19 cellular contexts compared by ENCODE assay signal in genomic region chr11:825366-826231, GRCh38. TPM values are rescaled to one million over a fixed set of nuclear protein-coding genes. Genes with fewer than 3 reads are reported as not detected.
DNase-seq lines count a peak whose midpoint lies in the region; ATAC-seq and TF ChIP-seq lines count a peak whose summit lies in the region.
"Had no signal": no experiment of that assay in that cellular context is flagged by ENCODE, and none has a peak within 500 bp of the region (broad histone marks: within the 10 kb centered on the region; RNA-seq: fewer than 3 reads in every experiment).

No MANE protein-coding gene starts in this region.

- no peak overlapping the region for H3K4me3 ChIP-seq in right atrium auricular region
- no peak overlapping the region for H3K4me3 ChIP-seq in heart left ventricle
- no peak overlapping the region for H3K4me3 ChIP-seq in adipocyte (ENCODE audit: low read length)
- H3K4me3 ChIP-seq in mucosa of rectum (ENCODE audit: low read length in 2 of 2): no peak overlapping the region
- H3K4me3 ChIP-seq: MG63 had no signal

- DNase-seq in right atrium auricular region (ENCODE audit: low spot score) (no peak), heart left ventricle (no peak), adipocyte (ENCODE audit: low read depth) (no peak), OCI-M1 (lab: John Stamatoyannopoulos, UW) (no peak), SK-N-DZ (ENCODE audit: low spot score) (no peak)
- DNase-seq in activated naive CD4-positive, alpha-beta T cell (lab: John Stamatoyannopoulos, UW): no peak
- DNase-seq: ACHN; activated CD4-positive, alpha-beta T cell treated with anti-CD3 and anti-CD28 coated beads for 36 hours; activated effector memory CD4-positive, alpha-beta T cell treated with anti-CD3 and anti-CD28 coated beads, Interleukin-2, amount 50 U/mL, for 16 hours; amygdala; CD8-positive, alpha-beta memory T cell; left ventricle myocardium superior; MG63; naive thymus-derived CD4-positive, alpha-beta T cell; NK-92 treated with Interleukin-12 subunit alpha and Interleukin-12 subunit beta, amount 100 ng/mL, for 24 hours; SIG-M5 had no signal

- no peak for ATAC-seq in heart left ventricle
- no peak for ATAC-seq in HG03439 (IDR thresholded peaks at IDR 0.05; ENCODE audit: unreplicated experiment)
- ATAC-seq: activated CD4-positive, alpha-beta T cell treated with anti-CD3 and anti-CD28 coated beads for 36 hours; left ventricle myocardium superior; naive thymus-derived CD4-positive, alpha-beta T cell; stimulated activated memory B cell treated with anti-CD40 and anti-IgM and Interleukin-4, amounts not matched to agents 10 μg/mL and 1 μg/mL and 100 μg/mL, for 72 hours had no signal

- H3K9me3 ChIP-seq in right atrium auricular region: no peaks in the 10 kb centered on the region
- no peaks in the 10 kb centered on the region for H3K9me3 ChIP-seq in heart left ventricle
- no peaks in the 10 kb centered on the region for H3K9me3 ChIP-seq in adipocyte (ENCODE audit: control insufficient read depth, low read length)
- H3K9me3 ChIP-seq in mucosa of rectum (ENCODE audit: control insufficient read depth in 2 of 2, low read length in 2 of 2): no peaks in the 10 kb centered on the region
- H3K9me3 ChIP-seq: MG63 had no signal

- 74 to 88% (median 85%) methylated on average over 6 to 12 of the region's 12 CpGs for WGBS in heart left ventricle, 4 donors

- H3K27me3 ChIP-seq in right atrium auricular region: no peaks in the 10 kb centered on the region
- H3K27me3 ChIP-seq in heart left ventricle: peaks cover 0 to 21% (median 0%) of the 10 kb centered on the region in 9 donors
- H3K27me3 ChIP-seq in adipocyte (replicated peaks; ENCODE audit: control insufficient read depth, insufficient read depth, low read length): no peaks in the 10 kb centered on the region
- no peaks in the 10 kb centered on the region for H3K27me3 ChIP-seq in mucosa of rectum (ENCODE audit: control insufficient read depth in 2 of 2, insufficient read depth in 2 of 2, low read length in 2 of 2)
- H3K27me3 ChIP-seq: MG63 had no signal

- H3K4me1 ChIP-seq in right atrium auricular region: peaks cover 0 to 74% of the 10 kb centered on the region in 2 donors
- H3K4me1 ChIP-seq in heart left ventricle: peaks cover 10 to 78% (median 63%) of the 10 kb centered on the region in 12 donors
- peaks cover 41% of the 10 kb centered on the region for H3K4me1 ChIP-seq in adipocyte (ENCODE audit: control insufficient read depth, insufficient read depth, low read length)
- H3K4me1 ChIP-seq in mucosa of rectum (ENCODE audit: control insufficient read depth in 2 of 2, insufficient read depth in 2 of 2, low read length in 2 of 2): peaks cover 51 to 75% of the 10 kb centered on the region in 2 donors

- intact Hi-C loops in heart left ventricle (cut with DNase I): no loop called here

- TF ChIP-seq POLR2A in heart left ventricle (IDR thresholded peaks at IDR 0.05): no peak

- H3K9ac ChIP-seq in adipocyte (ENCODE audit: low read length) (peak overlapping the region; percentile 20), mucosa of rectum (ENCODE audit: low read depth in 1 of 2, low read length in 2 of 2) (peak overlapping the region; percentile 41 to 93)

- H3K27ac ChIP-seq in right atrium auricular region (peak overlapping the region; percentile 26 to 82), heart left ventricle (peak overlapping the region in 2 of 12 donors; percentile 82 to 91), mucosa of rectum (ENCODE audit: low read depth in 2 of 2, low read length in 2 of 2) (peak overlapping the region; percentile 89 to 91)

- peaks cover 38% of the 10 kb centered on the region for H3K36me3 ChIP-seq in right atrium auricular region
- H3K36me3 ChIP-seq in heart left ventricle: peaks cover 0 to 43% (median 30%) of the 10 kb centered on the region in 9 donors
- peaks cover 52% of the 10 kb centered on the region for H3K36me3 ChIP-seq in adipocyte (ENCODE audit: control insufficient read depth, insufficient read depth, low read length, severe bottlenecking)
- H3K36me3 ChIP-seq in mucosa of rectum (ENCODE audit: control insufficient read depth in 2 of 2, insufficient read depth in 2 of 2, low read length in 2 of 2): peaks cover 14 to 21% of the 10 kb centered on the region in 2 donors

- TF ChIP-seq CTCF in right atrium auricular region (IDR thresholded peaks at IDR 0.05) (no peak), heart left ventricle (IDR thresholded peaks at IDR 0.05) (no peak)

RNA-seq across cellular contexts. Expression of gene CRACR2B, which starts 2.1 kb away (rescaled TPM):
- total RNA-seq in right atrium auricular region (10 to 100 TPM; 15.6 to 29.7 TPM), heart left ventricle (10 to 100 TPM; 13.3 to 22.4 (median 17.7) TPM)
- 10 to 100 TPM in 1 of 2 donors, 1 to 10 TPM in 1; 8.8 to 43.5 TPM for polyA plus RNA-seq in heart left ventricle
- polyA plus RNA-seq in SK-N-DZ (2014; cell fraction: cytosol; rRNA removed): 25.4 and 33.1 TPM in 2 replicates
- 281 and 344 TPM in 2 replicates for polyA plus RNA-seq in SK-N-DZ (2014; cell fraction: nucleus; rRNA removed)
- polyA plus RNA-seq: CD8-positive, alpha-beta memory T cell; naive thymus-derived CD4-positive, alpha-beta T cell had no signal

RNA-seq across cellular contexts. Expression of gene PNPLA2, which starts 6.9 kb away (rescaled TPM):
- total RNA-seq in right atrium auricular region (100 to 1,000 TPM in 1 of 2 donors, 10 to 100 TPM in 1; 94.4 to 123 TPM), heart left ventricle (100 to 1,000 TPM; 141 to 348 (median 232) TPM)
- polyA plus RNA-seq in heart left ventricle: 100 to 1,000 TPM; 112 to 133 TPM
- 23.7 and 25.9 TPM in 2 replicates for polyA plus RNA-seq in SK-N-DZ (2014; cell fraction: cytosol; rRNA removed)
- 119 and 135 TPM in 2 replicates for polyA plus RNA-seq in SK-N-DZ (2014; cell fraction: nucleus; rRNA removed)

RNA-seq across cellular contexts. Expression of gene CD151, which starts 7.2 kb away (rescaled TPM):
- total RNA-seq in right atrium auricular region (100 to 1,000 TPM; 322 to 710 TPM), heart left ventricle (100 to 1,000 TPM; 323 to 682 (median 454) TPM)
- 100 to 1,000 TPM; 560 to 817 TPM for polyA plus RNA-seq in heart left ventricle
- polyA plus RNA-seq in SK-N-DZ (2014; cell fraction: cytosol; rRNA removed): 190 and 218 TPM in 2 replicates
- polyA plus RNA-seq in SK-N-DZ (2014; cell fraction: nucleus; rRNA removed): 299 and 307 TPM in 2 replicates

RNA-seq across cellular contexts. Expression of gene RPLP2, which starts 15.8 kb away (rescaled TPM):
- total RNA-seq in right atrium auricular region: 100 to 1,000 TPM; 145 to 384 TPM
- 1,000 to 10,000 TPM in 3 of 9 donors, 100 to 1,000 TPM in 6; 236 to 1,207 (median 933) TPM for total RNA-seq in heart left ventricle
- 1,000 to 10,000 TPM in 1 of 2 donors, 100 to 1,000 TPM in 1; 998 to 1,652 TPM for polyA plus RNA-seq in heart left ventricle
- polyA plus RNA-seq in SK-N-DZ (2014; cell fraction: cytosol; rRNA removed): 565 and 971 TPM in 2 replicates
- polyA plus RNA-seq in SK-N-DZ (2014; cell fraction: nucleus; rRNA removed): 537 and 699 TPM in 2 replicates

RNA-seq across cellular contexts. Expression of gene POLR2L, which starts 16.7 kb away (rescaled TPM):
- total RNA-seq in right atrium auricular region: 100 to 1,000 TPM in 1 of 2 donors, 10 to 100 TPM in 1; 54.5 to 132 TPM
- 100 to 1,000 TPM in 8 of 9 donors, 10 to 100 TPM in 1; 74.4 to 267 (median 207) TPM for total RNA-seq in heart left ventricle
- 100 to 1,000 TPM; 217 to 227 TPM for polyA plus RNA-seq in heart left ventricle
- 19.3 and 25.4 TPM in 2 replicates for polyA plus RNA-seq in SK-N-DZ (2014; cell fraction: cytosol; rRNA removed)
- polyA plus RNA-seq in SK-N-DZ (2014; cell fraction: nucleus; rRNA removed): 10.4 and 16.2 TPM in 2 replicates
